Comparison of ENCODE assay signal across 1 cellular context in genomic region chr7:79506481-79506880, GRCh38.
TF ChIP-seq lines count a peak whose summit lies in the region.

No MANE protein-coding gene starts in this region.

TF ChIP-seq in HCT116, 20 proteins besides CTCF, POLR2A, EP300 and RAD21:
- TF ChIP-seq CBX3 (IDR thresholded peaks at IDR 0.05; ENCODE audit: low read depth): no peak
- TF ChIP-seq ZBTB33 (IDR thresholded peaks at IDR 0.05; ENCODE audit: extremely low read depth, insufficient replicate concordance, low read length): no peak
- TF ChIP-seq EZH2 (IDR thresholded peaks at IDR 0.05): no peak
- TF ChIP-seq ZNF274 (IDR thresholded peaks at IDR 0.05; ENCODE audit: low read depth, low read length): no peak
- TF ChIP-seq POLR2AphosphoS5 (IDR thresholded peaks at IDR 0.05; ENCODE audit: low read depth, low read length): no peak
- TF ChIP-seq ZFX (IDR thresholded peaks at IDR 0.05): no peak
- TF ChIP-seq YY1 (IDR thresholded peaks at IDR 0.05; ENCODE audit: extremely low read depth, insufficient replicate concordance, low read depth, low read length): no peak
- no peak for TF ChIP-seq JUND (IDR thresholded peaks at IDR 0.05)
- TF ChIP-seq SRF (IDR thresholded peaks at IDR 0.05; ENCODE audit: low read depth): no peak
- TF ChIP-seq EZH2phosphoT487 (IDR thresholded peaks at IDR 0.05; ENCODE audit: borderline replicate concordance): no peak
- TF ChIP-seq ELF1 (IDR thresholded peaks at IDR 0.05; ENCODE audit: borderline replicate concordance, low read depth): no peak
- no peak for TF ChIP-seq SP1 (IDR thresholded peaks at IDR 0.05; ENCODE audit: low read depth)
- TF ChIP-seq TCF7L2 (IDR thresholded peaks at IDR 0.05; ENCODE audit: borderline replicate concordance, extremely low read depth, insufficient read depth, insufficient read length): no peak
